9 cellular contexts compared by ENCODE assay signal in genomic region chr1:225847610-225848009, GRCh38. TPM values are rescaled to one million over a fixed set of nuclear protein-coding genes. Genes with fewer than 3 reads are reported as not detected.
A peak's percentile ranks its signal among the peaks of the same experiment; 100 is the strongest.
DNase-seq lines count a peak whose midpoint lies in the region; ATAC-seq and TF ChIP-seq lines count a peak whose summit lies in the region.
"Had no signal": no experiment of that assay in that cellular context is flagged by ENCODE, and none has a peak within 500 bp of the region (broad histone marks: within the 10 kb centered on the region; RNA-seq: fewer than 3 reads in every experiment).

No MANE protein-coding gene starts in this region.

- no peak for TF ChIP-seq CTCF in mucosa of descending colon (IDR thresholded peaks at IDR 0.05)
- TF ChIP-seq CTCF in smooth muscle cell (IDR thresholded peaks at IDR 0.05; ENCODE audit: borderline replicate concordance, insufficient read depth, poor library complexity, severe bottlenecking), result no peak

- H3K9me3 ChIP-seq in mucosa of descending colon, result no peaks in the 10 kb centered on the region
- H3K9me3 ChIP-seq in smooth muscle cell (replicated peaks; ENCODE audit: low read depth), result no peaks in the 10 kb centered on the region
- H3K9me3 ChIP-seq: gastrocnemius medialis had no signal

- H3K27me3 ChIP-seq in smooth muscle cell (ENCODE audit: low read depth), result no peaks in the 10 kb centered on the region
- H3K27me3 ChIP-seq: gastrocnemius medialis had no signal

- H3K27ac ChIP-seq in smooth muscle cell (ENCODE audit: low read depth), result no peak overlapping the region
- H3K27ac ChIP-seq: gastrocnemius medialis had no signal

- H3K4me1 ChIP-seq in mucosa of descending colon (ENCODE audit: low read depth) (peaks cover 14% of the 10 kb centered on the region), smooth muscle cell (ENCODE audit: low read depth) (no peaks in the 10 kb centered on the region)

- no peak overlapping the region for H2AFZ ChIP-seq in smooth muscle cell (ENCODE audit: low read depth)

- peak; percentile 81 for DNase-seq in NCI-H774 (lab: John Stamatoyannopoulos, UW)
- peak; percentile 71 to 82 (median 72) for DNase-seq in mucosa of descending colon
- DNase-seq in activated effector memory CD4-positive, alpha-beta T cell treated with anti-CD3 and anti-CD28 coated beads, Interleukin-2, amount 50 U/mL, for 16 hours, result no peak
- DNase-seq in NCI-H1694 treated with DMSO at 0.1 percent for 48 hours (lab: John Stamatoyannopoulos, UW), result no peak
- DNase-seq in dedifferentiated amniotic fluid mesenchymal stem cell (ENCODE audit: extremely low spot score), result no peak
- DNase-seq in smooth muscle cell (lab: John Stamatoyannopoulos, UW; ENCODE audit: unreplicated experiment), result no peak
- DNase-seq: gastrocnemius medialis had no signal

- H3F3A ChIP-seq in smooth muscle cell (ENCODE audit: low read depth), result no peaks in the 10 kb centered on the region

- ATAC-seq in GM18867 (IDR thresholded peaks at IDR 0.05; ENCODE audit: unreplicated experiment) (peak; percentile 2), HG02588 (IDR thresholded peaks at IDR 0.05; ENCODE audit: unreplicated experiment) (peak; percentile 4), mucosa of descending colon (peak; percentile 80)
- ATAC-seq: gastrocnemius medialis had no signal

- intact Hi-C loops in mucosa of descending colon (cut with DNase I, micrococcal nuclease), result no loop called here

- H3K36me3 ChIP-seq in mucosa of descending colon (ENCODE audit: low read depth) (peaks cover 3% of the 10 kb centered on the region), smooth muscle cell (ENCODE audit: low read depth) (no peaks in the 10 kb centered on the region)

- H3K9ac ChIP-seq in smooth muscle cell (ENCODE audit: low read depth), result no peak overlapping the region

- H3K4me2 ChIP-seq in smooth muscle cell, result no peak overlapping the region

- H3K79me2 ChIP-seq in smooth muscle cell (ENCODE audit: low read depth), result no peaks in the 10 kb centered on the region

- no peak overlapping the region for H3K4me3 ChIP-seq in mucosa of descending colon
- H3K4me3 ChIP-seq in smooth muscle cell, result no peak overlapping the region
- H3K4me3 ChIP-seq: gastrocnemius medialis had no signal

- WGBS in smooth muscle cell (ENCODE audit: low lambda C conversion rate), result 99% methylated on average over 4 of the region's 4 CpGs

- no peaks in the 10 kb centered on the region for H4K20me1 ChIP-seq in smooth muscle cell (ENCODE audit: low read depth)

RNA-seq across cellular contexts. Expression of gene TMEM63A, which starts 34.6 kb away (rescaled TPM):
- total RNA-seq in mucosa of descending colon, result 100 to 1,000 TPM; 115 to 192 (median 147) TPM
- 12.0 and 12.3 TPM in 2 replicates for total RNA-seq in smooth muscle cell
- 10.9 and 17.9 TPM in 2 replicates for polyA plus RNA-seq in smooth muscle cell

RNA-seq across cellular contexts. Expression of gene EPHX1, which starts 37.7 kb away (rescaled TPM):
- total RNA-seq in mucosa of descending colon, result 10 to 100 TPM; 48.8 to 86.3 (median 68.0) TPM
- 9.8 and 16.1 TPM in 2 replicates for total RNA-seq in smooth muscle cell
- polyA plus RNA-seq in smooth muscle cell, result 22.2 and 29.2 TPM in 2 replicates

RNA-seq across cellular contexts. Expression of gene LEFTY1, which starts 41.3 kb away (rescaled TPM):
- total RNA-seq in mucosa of descending colon, result 100 to 1,000 TPM in 1 of 3 donors, 10 to 100 TPM in 2; 27.3 to 199 (median 60.3) TPM
- total RNA-seq in smooth muscle cell, result not detected in 2 replicates
- 0.46 TPM in 1 of 2 replicates, not detected in the other for polyA plus RNA-seq in smooth muscle cell

Comparison
In these comparisons a context has a peak if more than half of its experiments do, and no peak if none do; other contexts are left out.
1. ATAC-seq: peak in every context shown above with its lines; median percentile 80 in mucosa of descending colon; 4 in HG02588; 2 in GM18867.
2. DNase-seq: peak in NCI-H774 (single experiment) and mucosa of descending colon (3 of 3); none in activated effector memory CD4-positive, alpha-beta T cell treated with anti-CD3 and anti-CD28 coated beads, Interleukin-2, amount 50 U/mL, for 16 hours (single experiment), NCI-H1694 treated with DMSO at 0.1 percent for 48 hours (single experiment), dedifferentiated amniotic fluid mesenchymal stem cell (single experiment) and smooth muscle cell (single experiment).
3. RNA of gene LEFTY1, which starts 41.3 kb away (total RNA-seq): 27.3 to 199 TPM in mucosa of descending colon; not detected in smooth muscle cell; every median in the first group is over 10 times any median in the second.